Comparison of ENCODE assay signal across 8 cellular contexts in the genomic region with DNA sequence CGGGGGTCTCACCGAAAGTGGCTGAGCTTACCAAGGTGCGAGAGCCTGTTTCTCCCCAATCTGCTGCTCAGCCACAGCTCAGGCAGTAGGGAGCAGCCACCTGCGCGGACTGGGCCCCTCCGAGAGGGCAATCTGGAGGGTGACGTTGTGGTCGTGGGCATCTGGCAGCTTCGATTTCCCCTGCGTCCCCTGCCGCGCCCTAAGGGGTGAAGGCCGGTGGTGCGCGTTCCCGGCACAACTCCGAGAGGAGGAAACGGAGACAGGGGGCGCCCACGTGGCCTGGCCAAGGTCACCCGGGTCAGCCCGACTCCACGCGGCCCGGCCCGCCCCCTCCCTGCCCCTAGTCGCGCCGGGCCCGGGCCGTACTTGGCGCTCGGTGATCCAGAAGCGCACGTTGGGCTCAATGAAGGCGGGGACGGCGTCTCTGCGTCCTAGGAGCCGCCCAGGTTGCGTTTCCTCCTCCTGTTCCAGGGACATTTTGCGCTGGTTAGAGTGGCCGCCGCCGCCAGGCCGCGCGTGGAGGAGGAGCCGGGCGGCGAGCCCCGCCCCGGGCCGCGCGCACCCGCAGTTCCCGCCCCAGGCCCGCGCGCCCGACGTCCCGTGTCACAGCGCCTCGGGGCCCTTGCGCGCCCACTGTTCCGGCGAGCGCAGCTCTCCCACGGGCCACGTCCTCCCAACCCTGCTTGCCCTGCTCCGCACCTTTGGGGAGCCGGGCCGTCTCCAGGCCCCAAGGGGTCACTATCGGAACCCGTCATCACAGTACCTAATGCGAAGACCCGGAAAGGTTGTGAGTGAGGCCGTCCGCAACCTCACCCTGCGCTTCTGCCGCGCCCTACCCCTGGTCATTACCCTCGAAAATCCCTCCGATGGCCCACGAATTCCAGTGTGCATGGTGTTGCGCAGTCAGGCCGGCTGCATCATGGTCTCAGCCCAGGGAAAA. TPM values are rescaled to one million over a fixed set of nuclear protein-coding genes. Genes with fewer than 3 reads are reported as not detected.
DNase-seq lines count a peak whose midpoint lies in the region; FAIRE-seq and TF ChIP-seq lines count a peak whose summit lies in the region.

SFXN4 (minus strand) TSS at position 544 of the 940 bp plus-strand sequence; CDS start at position 477, 67 bp downstream.

- no peaks in the 10 kb centered on the region for H3K36me3 ChIP-seq in hepatocyte (replicated peaks; ENCODE audit: insufficient read depth, low read depth)

- H3K9me3 ChIP-seq in hepatocyte (ENCODE audit: low read depth) = no peaks in the 10 kb centered on the region

- H3K4me2 ChIP-seq in hepatocyte = peak within 1 kb of the TSS; percentile 98

- 3% methylated on average over 50 of the region's 90 CpGs for WGBS in hepatocyte (ENCODE audit: low lambda C conversion rate, missing lambda C conversion rate)

- no peak for FAIRE-seq in H54 (lab: Jason Lieb, UNC)

- peak; percentile 40; the same call in 1 of the 2 replicates for TF ChIP-seq POLR2A in H54 (IDR thresholded peaks at IDR 0.05; ENCODE audit: low read depth, low read length)

- no peaks in the 10 kb centered on the region for H4K20me1 ChIP-seq in hepatocyte (ENCODE audit: insufficient read depth, poor library complexity, severe bottlenecking)

- DNase-seq in GM12865 (ENCODE audit: low read depth) (peak; percentile 89), H54 (ENCODE audit: insufficient read length, low spot score) (peak; percentile 60), M059J (ENCODE audit: low read depth) (peak; percentile 60), T-helper 2 cell (peak; percentile 65 to 88 (median 70)), amygdala (lab: John Stamatoyannopoulos, UW) (peak; percentile 26 to 90 (median 80)), hepatocyte (ENCODE audit: low spot score) (peak; percentile 87), retinal pigment epithelial cell (ENCODE audit: low read depth) (no peak), dedifferentiated amniotic fluid mesenchymal stem cell (ENCODE audit: extremely low spot score) (no peak)

- H3K4me1 ChIP-seq in hepatocyte (ENCODE audit: insufficient read depth) = peaks cover 12% of the 10 kb centered on the region

- no peaks in the 10 kb centered on the region for H3K27me3 ChIP-seq in hepatocyte

- H3K9me2 ChIP-seq in hepatocyte (replicated peaks; ENCODE audit: insufficient read depth) = no peaks in the 10 kb centered on the region

- TF ChIP-seq CTCF in GM12865 (IDR thresholded peaks at IDR 0.05; ENCODE audit: insufficient read depth, low read depth, low read length, missing control alignments) (no peak), hepatocyte (IDR thresholded peaks at IDR 0.05; ENCODE audit: poor library complexity) (no peak), retinal pigment epithelial cell (conservative IDR thresholded peaks at IDR 0.05; ENCODE audit: low read depth, low read length) (no peak)

- H3K27ac ChIP-seq in hepatocyte = peak within 1 kb of the TSS; percentile 92

- H3K4me3 ChIP-seq in GM12865 (ENCODE audit: low read depth, low read length) (peak within 1 kb of the TSS; percentile 97), hepatocyte (peak within 1 kb of the TSS; percentile 100), retinal pigment epithelial cell (ENCODE audit: low read length) (peak within 1 kb of the TSS; percentile 76)

- H2AFZ ChIP-seq in hepatocyte = peak within 1 kb of the TSS; percentile 99

- H3K79me2 ChIP-seq in hepatocyte = peaks cover 4% of the 10 kb centered on the region

RNA-seq across cellular contexts. Expression of gene SFXN4, which starts in this region (rescaled TPM):
- total RNA-seq in M059J (2014; rRNA removed; shearing (Covaris generic)) = 18.5 and 22.0 TPM in 2 replicates
- 22.8 and 27.2 TPM in 2 replicates for total RNA-seq in hepatocyte
- polyA plus RNA-seq in hepatocyte = 40.3 and 41.5 TPM in 2 replicates

Comparison
In these comparisons a context has a peak if more than half of its experiments do, and no peak if none do; other contexts are left out.
1. DNase-seq: peak in GM12865 (single experiment), H54 (single experiment), M059J (single experiment), T-helper 2 cell (5 of 5), amygdala (56 of 56) and hepatocyte (single experiment); none in retinal pigment epithelial cell (single experiment) and dedifferentiated amniotic fluid mesenchymal stem cell (single experiment).
2. Peak in every context shown above with its lines, with median percentiles within 50 percentile points of each other: H3K4me3 ChIP-seq.